Comparison of ENCODE assay signal across 10 cellular contexts in the genomic region with DNA sequence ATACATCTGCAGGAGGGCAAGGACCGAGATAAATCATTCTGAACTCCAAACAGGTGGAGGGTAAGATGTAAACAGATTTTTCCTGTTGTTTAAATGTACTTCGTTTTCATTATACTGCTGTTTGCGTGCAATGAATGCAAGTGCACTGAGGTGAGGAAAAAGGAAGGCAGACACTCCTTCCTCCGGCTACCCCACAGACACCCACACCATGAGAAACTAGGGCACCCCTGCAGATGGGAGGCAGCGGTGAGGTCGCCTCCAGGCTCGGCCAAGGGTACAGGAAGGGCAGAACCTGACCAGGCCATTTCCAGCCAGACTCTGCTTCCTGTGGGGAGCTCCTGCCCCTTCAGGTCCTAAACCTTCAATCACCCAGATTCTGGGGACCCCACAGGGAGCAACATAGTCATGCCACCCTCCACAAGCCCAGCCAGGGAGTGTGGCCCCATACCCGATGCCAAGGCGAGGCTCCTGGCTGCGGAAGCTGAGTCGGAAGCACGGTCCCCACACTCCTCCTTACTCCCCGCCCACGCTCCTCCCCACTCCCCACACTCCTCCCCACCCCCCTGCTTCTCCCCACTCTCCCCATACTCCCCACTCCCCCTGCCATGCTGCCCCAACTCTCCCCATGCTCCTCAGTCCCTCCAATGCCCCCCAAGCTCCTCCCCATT. TPM values are rescaled to one million over a fixed set of nuclear protein-coding genes. Genes with fewer than 3 reads are reported as not detected.
DNase-seq lines count a peak whose midpoint lies in the region; ATAC-seq and TF ChIP-seq lines count a peak whose summit lies in the region.
"Had no signal": no experiment of that assay in that cellular context is flagged by ENCODE, and none has a peak within 500 bp of the region (broad histone marks: within the 10 kb centered on the region; RNA-seq: fewer than 3 reads in every experiment).

No MANE protein-coding gene starts in this region.

- peak overlapping the region; percentile 56 for H3K4me3 Mint-ChIP-seq in glutamatergic neuron (ENCODE audit: unreplicated experiment)
- H3K4me3 Mint-ChIP-seq: T-helper 1 cell treated with Interleukin-12 subunit alpha and Interleukin-12 subunit beta and Interleukin-4 antibody, amounts not matched to agents 30 μg/mL and 1 μg/mL, for 36 hours had no signal

- peaks cover 42% of the 10 kb centered on the region for H3K4me1 Mint-ChIP-seq in glutamatergic neuron (ENCODE audit: low read depth, unreplicated experiment)

- H3K27me3 ChIP-seq in thymus (ENCODE audit: control insufficient read depth, insufficient read depth), result no peaks in the 10 kb centered on the region
- H3K27me3 ChIP-seq: brain microvascular endothelial cell had no signal

- H3K4me3 ChIP-seq in thymus (ENCODE audit: low read length), result peak overlapping the region; percentile 18

- peak overlapping the region; percentile 87 for H3K27ac Mint-ChIP-seq in glutamatergic neuron (ENCODE audit: unreplicated experiment)
- H3K27ac Mint-ChIP-seq: T-helper 1 cell treated with Interleukin-12 subunit alpha and Interleukin-12 subunit beta and Interleukin-4 antibody, amounts not matched to agents 30 μg/mL and 1 μg/mL, for 36 hours had no signal

- peaks cover 20% of the 10 kb centered on the region for H3K9me3 Mint-ChIP-seq in glutamatergic neuron (ENCODE audit: unreplicated experiment)
- H3K9me3 Mint-ChIP-seq: T-helper 1 cell treated with Interleukin-12 subunit alpha and Interleukin-12 subunit beta and Interleukin-4 antibody, amounts not matched to agents 30 μg/mL and 1 μg/mL, for 36 hours had no signal

- H3K27ac ChIP-seq in thymus (ENCODE audit: low read depth), result no peak overlapping the region
- H3K27ac ChIP-seq: brain microvascular endothelial cell had no signal

- no peaks in the 10 kb centered on the region for H3K9me3 ChIP-seq in thymus (ENCODE audit: control insufficient read depth)

- ATAC-seq in left cardiac atrium, result no peak

- H3K27me3 Mint-ChIP-seq in glutamatergic neuron (ENCODE audit: unreplicated experiment), result peaks cover 27% of the 10 kb centered on the region

- DNase-seq in left cardiac atrium (peak; percentile 24), cardiac septum (ENCODE audit: low spot score) (no peak), glutamatergic neuron (peak; percentile 23), hepatic stellate cell (ENCODE audit: low spot score) (no peak), A172 (ENCODE audit: low spot score) (no peak), pons (ENCODE audit: low spot score) (no peak)
- peak; percentile 12 for DNase-seq in activated CD4-positive, alpha-beta T cell treated with anti-CD3 and anti-CD28 coated beads for 48 hours
- DNase-seq: brain microvascular endothelial cell had no signal

- H3K4me1 ChIP-seq in thymus (ENCODE audit: control insufficient read depth, insufficient read depth, low read length), result peaks cover 3% of the 10 kb centered on the region

- H3K36me3 Mint-ChIP-seq in glutamatergic neuron (ENCODE audit: unreplicated experiment), result no peaks in the 10 kb centered on the region

- WGBS in thymus, result 49% methylated on average over 14 of the region's 14 CpGs

- no peak for TF ChIP-seq CTCF in glutamatergic neuron (IDR thresholded peaks at IDR 0.05; ENCODE audit: partially characterized antibody, unreplicated experiment)

- intact Hi-C loops in left cardiac atrium (cut with DNase I) (no loop called here), cardiac septum (cut with DNase I) (no loop called here)

- no peaks in the 10 kb centered on the region for H3K36me3 ChIP-seq in thymus (ENCODE audit: control insufficient read depth, insufficient read depth)
- H3K36me3 ChIP-seq: brain microvascular endothelial cell had no signal

RNA-seq across cellular contexts. Expression of a gene that starts 37.1 kb away (rescaled TPM):
- 1 to 10 TPM; 8.3 to 9.6 TPM for total RNA-seq in left cardiac atrium
- 8.1 TPM for total RNA-seq in cardiac septum
- total RNA-seq in glutamatergic neuron (ENCODE audit: unreplicated experiment), result 270 TPM
- 9.8 TPM for polyA plus RNA-seq in thymus
- 14.2 and 14.4 TPM in 2 replicates for total RNA-seq in A172 (2014; rRNA removed; shearing (Covaris generic))

Comparison
In these comparisons a context has a peak if more than half of its experiments do, and no peak if none do; other contexts are left out.
1. DNase-seq: peak in left cardiac atrium (single experiment), activated CD4-positive, alpha-beta T cell treated with anti-CD3 and anti-CD28 coated beads for 48 hours (single experiment) and glutamatergic neuron (single experiment); none in cardiac septum (single experiment), hepatic stellate cell (single experiment), A172 (single experiment) and pons (single experiment).
2. RNA of a gene that starts 37.1 kb away (total RNA-seq): 270 TPM in glutamatergic neuron (single experiment); 14.2 to 14.4 TPM in A172, 8.3 to 9.6 TPM in left cardiac atrium and 8.1 TPM in cardiac septum (single experiment); every median in the first group is over 10 times any median in the second.